ENCODE assay signal across 1 cellular context in genomic region chr3:50259432-50260026, GRCh38.
A peak's percentile ranks its signal among the peaks of the same experiment; 100 is the strongest.
TF ChIP-seq lines count a peak whose summit lies in the region.

No MANE protein-coding gene starts in this region.

TF ChIP-seq in HepG2, 621 proteins besides CTCF, POLR2A, EP300 and RAD21 (continued from another document):
- no peak for TF ChIP-seq ZBTB40 (IDR thresholded peaks at IDR 0.05)
- 0 out of 2 replicates have a peak, but pooled peaks have one; percentile 16 for TF ChIP-seq ZBTB40 (CRISPR knock-in tag; IDR thresholded peaks at IDR 0.05)
- 0 out of 2 replicates have a peak, but pooled peaks have one; percentile 9 for TF ChIP-seq SNAPC5 (CRISPR knock-in tag; IDR thresholded peaks at IDR 0.05; ENCODE audit: borderline replicate concordance)
- TF ChIP-seq, protein P1, sequence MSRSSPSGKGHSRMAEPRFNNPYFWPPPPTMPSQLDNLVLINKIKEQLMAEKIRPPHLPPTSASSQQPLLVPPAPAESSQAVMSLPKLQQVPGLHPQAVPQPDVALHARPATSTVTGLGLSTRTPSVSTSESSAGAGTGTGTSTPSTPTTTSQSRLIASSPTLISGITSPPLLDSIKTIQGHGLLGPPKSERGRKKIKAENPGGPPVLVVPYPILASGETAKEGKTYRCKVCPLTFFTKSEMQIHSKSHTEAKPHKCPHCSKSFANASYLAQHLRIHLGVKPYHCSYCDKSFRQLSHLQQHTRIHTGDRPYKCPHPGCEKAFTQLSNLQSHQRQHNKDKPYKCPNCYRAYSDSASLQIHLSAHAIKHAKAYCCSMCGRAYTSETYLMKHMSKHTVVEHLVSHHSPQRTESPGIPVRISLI (CRISPR knock-in tag; IDR thresholded peaks at IDR 0.05; ENCODE audit: borderline replicate concordance) = no peak
- no peak for TF ChIP-seq EEA1 (CRISPR knock-in tag; IDR thresholded peaks at IDR 0.05; ENCODE audit: borderline replicate concordance)
- TF ChIP-seq ZNF576 (CRISPR knock-in tag; IDR thresholded peaks at IDR 0.05) = no peak
- 0 out of 2 replicates have a peak, but pooled peaks have one; percentile 33 for TF ChIP-seq ZNF83 (CRISPR knock-in tag; IDR thresholded peaks at IDR 0.05; ENCODE audit: borderline replicate concordance)
- TF ChIP-seq SIN3A (IDR thresholded peaks at IDR 0.05; ENCODE audit: borderline replicate concordance, low read depth, low read length) = peak; percentile 44; the same call in 1 of the 2 replicates
- TF ChIP-seq KLF9 (CRISPR knock-in tag; IDR thresholded peaks at IDR 0.05; ENCODE audit: low read depth) = no peak
- TF ChIP-seq ZNF260 (CRISPR knock-in tag; IDR thresholded peaks at IDR 0.05; ENCODE audit: borderline replicate concordance, low read depth) = 0 out of 2 replicates have a peak, but pooled peaks have one; percentile 53
- TF ChIP-seq, protein P2, sequence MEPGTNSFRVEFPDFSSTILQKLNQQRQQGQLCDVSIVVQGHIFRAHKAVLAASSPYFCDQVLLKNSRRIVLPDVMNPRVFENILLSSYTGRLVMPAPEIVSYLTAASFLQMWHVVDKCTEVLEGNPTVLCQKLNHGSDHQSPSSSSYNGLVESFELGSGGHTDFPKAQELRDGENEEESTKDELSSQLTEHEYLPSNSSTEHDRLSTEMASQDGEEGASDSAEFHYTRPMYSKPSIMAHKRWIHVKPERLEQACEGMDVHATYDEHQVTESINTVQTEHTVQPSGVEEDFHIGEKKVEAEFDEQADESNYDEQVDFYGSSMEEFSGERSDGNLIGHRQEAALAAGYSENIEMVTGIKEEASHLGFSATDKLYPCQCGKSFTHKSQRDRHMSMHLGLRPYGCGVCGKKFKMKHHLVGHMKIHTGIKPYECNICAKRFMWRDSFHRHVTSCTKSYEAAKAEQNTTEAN (CRISPR knock-in tag; conservative IDR thresholded peaks at IDR 0.05) = 0 out of 2 replicates have a peak, but pooled peaks have one; percentile 8
- TF ChIP-seq BORCS8-MEF2B (CRISPR knock-in tag; IDR thresholded peaks at IDR 0.05) = 0 out of 2 replicates have a peak, but pooled peaks have one; percentile 6
- TF ChIP-seq SRSF1 (optimal IDR thresholded peaks at IDR 0.05; ENCODE audit: low read depth, low read length) = peak; percentile 32
- TF ChIP-seq ZNF329 (CRISPR knock-in tag; IDR thresholded peaks at IDR 0.05; ENCODE audit: low read depth) = 0 out of 2 replicates have a peak, but pooled peaks have one; percentile 8
